Comparison of ENCODE assay signal across 1 cellular context in genomic region chrX:40733691-40734090, GRCh38.
TF ChIP-seq lines count a peak whose summit lies in the region.

No MANE protein-coding gene starts in this region.

TF ChIP-seq in IMR-90, 13 proteins besides CTCF, POLR2A, EP300 and RAD21 (continued from another document):
- no peak for TF ChIP-seq RCOR1 (IDR thresholded peaks at IDR 0.05; ENCODE audit: insufficient replicate concordance, low read length)
- TF ChIP-seq MAZ (IDR thresholded peaks at IDR 0.05; ENCODE audit: borderline replicate concordance, low read depth, low read length), result no peak
- no peak for TF ChIP-seq MXI1 (IDR thresholded peaks at IDR 0.05; ENCODE audit: borderline replicate concordance, low read depth, low read length)
- TF ChIP-seq SMC3 (IDR thresholded peaks at IDR 0.05; ENCODE audit: low read depth, low read length), result no peak
- no peak for TF ChIP-seq NFE2L2 (IDR thresholded peaks at IDR 0.05; ENCODE audit: low read depth, low read length)
